1 cellular context compared by ENCODE assay signal in genomic region chr12:56247923-56248322, GRCh38.
TF ChIP-seq lines count a peak whose summit lies in the region.

No MANE protein-coding gene starts in this region.

TF ChIP-seq in IMR-90, 13 proteins besides CTCF, POLR2A, EP300 and RAD21:
- TF ChIP-seq, protein P1, sequence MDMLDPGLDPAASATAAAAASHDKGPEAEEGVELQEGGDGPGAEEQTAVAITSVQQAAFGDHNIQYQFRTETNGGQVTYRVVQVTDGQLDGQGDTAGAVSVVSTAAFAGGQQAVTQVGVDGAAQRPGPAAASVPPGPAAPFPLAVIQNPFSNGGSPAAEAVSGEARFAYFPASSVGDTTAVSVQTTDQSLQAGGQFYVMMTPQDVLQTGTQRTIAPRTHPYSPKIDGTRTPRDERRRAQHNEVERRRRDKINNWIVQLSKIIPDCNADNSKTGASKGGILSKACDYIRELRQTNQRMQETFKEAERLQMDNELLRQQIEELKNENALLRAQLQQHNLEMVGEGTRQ (IDR thresholded peaks at IDR 0.05; ENCODE audit: low read depth, low read length): no peak
- TF ChIP-seq, protein P2, sequence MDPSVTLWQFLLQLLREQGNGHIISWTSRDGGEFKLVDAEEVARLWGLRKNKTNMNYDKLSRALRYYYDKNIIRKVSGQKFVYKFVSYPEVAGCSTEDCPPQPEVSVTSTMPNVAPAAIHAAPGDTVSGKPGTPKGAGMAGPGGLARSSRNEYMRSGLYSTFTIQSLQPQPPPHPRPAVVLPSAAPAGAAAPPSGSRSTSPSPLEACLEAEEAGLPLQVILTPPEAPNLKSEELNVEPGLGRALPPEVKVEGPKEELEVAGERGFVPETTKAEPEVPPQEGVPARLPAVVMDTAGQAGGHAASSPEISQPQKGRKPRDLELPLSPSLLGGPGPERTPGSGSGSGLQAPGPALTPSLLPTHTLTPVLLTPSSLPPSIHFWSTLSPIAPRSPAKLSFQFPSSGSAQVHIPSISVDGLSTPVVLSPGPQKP (IDR thresholded peaks at IDR 0.05; ENCODE audit: borderline replicate concordance, low read depth, low read length): no peak
- TF ChIP-seq RFX5 (IDR thresholded peaks at IDR 0.05; ENCODE audit: low read depth, low read length) (no peak), MAZ (IDR thresholded peaks at IDR 0.05; ENCODE audit: borderline replicate concordance, low read depth, low read length) (no peak), FOS (IDR thresholded peaks at IDR 0.05; ENCODE audit: low read depth, low read length) (no peak), RCOR1 (IDR thresholded peaks at IDR 0.05; ENCODE audit: insufficient replicate concordance, low read length) (no peak), NFE2L2 (IDR thresholded peaks at IDR 0.05; ENCODE audit: low read depth, low read length) (no peak), MAFK (IDR thresholded peaks at IDR 0.05; ENCODE audit: low read depth, low read length) (no peak), MXI1 (IDR thresholded peaks at IDR 0.05; ENCODE audit: borderline replicate concordance, low read depth, low read length) (no peak), CHD1 (IDR thresholded peaks at IDR 0.05; ENCODE audit: low read depth, low read length) (no peak), BHLHE40 (IDR thresholded peaks at IDR 0.05; ENCODE audit: low read depth, low read length) (no peak), SMC3 (IDR thresholded peaks at IDR 0.05; ENCODE audit: low read depth, low read length) (no peak), CEBPB (IDR thresholded peaks at IDR 0.05; ENCODE audit: low read depth, low read length) (no peak)
